14 cellular contexts compared by ENCODE assay signal in genomic region chr1:94646151-94646643, GRCh38.
DNase-seq lines count a peak whose midpoint lies in the region; ATAC-seq and TF ChIP-seq lines count a peak whose summit lies in the region.
"Had no signal": no experiment of that assay in that cellular context is flagged by ENCODE, and none has a peak within 500 bp of the region (broad histone marks: within the 10 kb centered on the region; RNA-seq: fewer than 3 reads in every experiment).

No MANE protein-coding gene starts in this region.

- intact Hi-C loops in IMR-90 (cut with micrococcal nuclease): loop anchor here (1.0 to 5.0 kb wide), 3 partner anchors 66 to 156 kb away; no protein-coding TSS in a partner anchor
- intact Hi-C loops in left lung (cut with DNase I): no loop called here

- H4K8ac ChIP-seq in IMR-90 (ENCODE audit: low read depth in 2 of 2, low read length in 2 of 2): peak overlapping the region; percentile 97 to 100

- DNase-seq in AG20443 (ENCODE audit: low spot score) (peak; percentile 72), IMR-90 (peak; percentile 86), brain microvascular endothelial cell (peak; percentile 73), left lung (no peak), SK-N-SH (no peak)
- DNase-seq in stimulated activated naive CD4-positive, alpha-beta T cell treated with Interleukin-2 at 50 U/mL for 16 hours (lab: John Stamatoyannopoulos, UW): no peak
- DNase-seq: activated CD4-positive, alpha-beta T cell treated with anti-CD3 and anti-CD28 coated beads for 1 hour; midbrain; NCI-H2107; stimulated activated CD4-positive, alpha-beta T cell treated with anti-CD3 and anti-CD28 coated beads, Interleukin-4, amount 100 ng/mL, for 1 hour; stimulated activated naive CD4-positive, alpha-beta T cell had no signal

- no peak for TF ChIP-seq RAD21 in IMR-90 (IDR thresholded peaks at IDR 0.05; ENCODE audit: low read length)
- no peak for TF ChIP-seq RAD21 in SK-N-SH (IDR thresholded peaks at IDR 0.05; ENCODE audit: low read length)

- H3K23ac ChIP-seq in IMR-90 (ENCODE audit: low read depth, low read length): peak overlapping the region; percentile 96

- H3K9me1 ChIP-seq in IMR-90 (ENCODE audit: insufficient read depth, low read length): peaks cover 24% of the 10 kb centered on the region

- CTCF ChIA-PET in IMR-90 (lab: Yijun Ruan, JAX) (interaction anchor here (0.7 to 1.2 kb wide), 3 partner anchors 42 to 124 kb away, joined by 3 read pairs; no protein-coding TSS in a partner anchor), SK-N-SH (lab: Yijun Ruan, JAX) (no interaction called here)

- peak overlapping the region; percentile 100 for H4K91ac ChIP-seq in IMR-90 (ENCODE audit: insufficient read depth, low read depth, low read length)

- TF ChIP-seq POLR2A in IMR-90 (IDR thresholded peaks at IDR 0.05; ENCODE audit: low read depth, low read length): no peak

- TF ChIP-seq EP300 in SK-N-SH (IDR thresholded peaks at IDR 0.05; ENCODE audit: borderline replicate concordance in 1 of 2, low read depth in 1 of 2, low read length in 1 of 2): no peak

- peak overlapping the region; percentile 99 for H2BK15ac ChIP-seq in IMR-90 (ENCODE audit: low read depth, low read length)

- peak overlapping the region; percentile 81 for H2AK9ac ChIP-seq in IMR-90 (replicated peaks; ENCODE audit: low read depth, low read length, poor library complexity)

- no peaks in the 10 kb centered on the region for H3K9me3 ChIP-seq in IMR-90 (ENCODE audit: control insufficient read depth, insufficient read depth, low read length)
- no peaks in the 10 kb centered on the region for H3K9me3 ChIP-seq in left lung
- no peaks in the 10 kb centered on the region for H3K9me3 ChIP-seq in SK-N-SH
- H3K9me3 ChIP-seq: BLaER1 treated with 17β-estradiol and CSF1 and Interleukin-3, amounts not matched to agents 10 nM and 100 nM had no signal

- no peaks in the 10 kb centered on the region for H3K79me2 ChIP-seq in SK-N-SH (ENCODE audit: insufficient read depth)

- in situ Hi-C loops in IMR-90 (cut with MboI; ENCODE audit: low sequenced_read_pairs): no loop called here
- in situ Hi-C loops in brain microvascular endothelial cell (cut with HindIII; ENCODE audit: low pct_ligation_motif_present, low sequenced_read_pairs): no loop called here

- peak overlapping the region; percentile 100 for H2BK5ac ChIP-seq in IMR-90 (ENCODE audit: low read depth, low read length, poor library complexity, severe bottlenecking)

- no peak for TF ChIP-seq CTCF in IMR-90 (conservative IDR thresholded peaks at IDR 0.05; ENCODE audit: low read depth, low read length)
- no peak for TF ChIP-seq CTCF in brain microvascular endothelial cell (IDR thresholded peaks at IDR 0.05; ENCODE audit: low read depth, low read length, missing control alignments)
- no peak for TF ChIP-seq CTCF in left lung (IDR thresholded peaks at IDR 0.05)
- no peak for TF ChIP-seq CTCF in SK-N-SH (IDR thresholded peaks at IDR 0.05)

- no CpG with 5 or more reads among the region's 4 CpGs for WGBS in IMR-90 (ENCODE audit: extremely low coverage in 2 of 2, insufficient read length in 1 of 2), 2 experiments
- 83% methylated on average over 4 of the region's 4 CpGs for WGBS in SK-N-SH (ENCODE audit: low lambda C conversion rate)

- H2BK120ac ChIP-seq in IMR-90 (ENCODE audit: low read depth, low read length): peak overlapping the region; percentile 100

- H3K36me3 ChIP-seq in IMR-90 (ENCODE audit: control insufficient read depth, insufficient read depth, low read length) (no peaks in the 10 kb centered on the region), brain microvascular endothelial cell (replicated peaks) (no peaks in the 10 kb centered on the region), left lung (no peaks in the 10 kb centered on the region), SK-N-SH (replicated peaks in 1 of 2; ENCODE audit: control insufficient read depth in 1 of 2, insufficient read depth in 2 of 2, low read length in 1 of 2) (no peaks in the 10 kb centered on the region)
- H3K36me3 ChIP-seq: BLaER1 treated with 17β-estradiol and CSF1 and Interleukin-3, amounts not matched to agents 10 nM and 100 nM had no signal

- peak overlapping the region; percentile 99 for H2BK20ac ChIP-seq in IMR-90 (ENCODE audit: low read depth, low read length)

- H3K18ac ChIP-seq in IMR-90 (ENCODE audit: low read depth, low read length): peak overlapping the region; percentile 97

- H4K20me1 ChIP-seq in IMR-90 (ENCODE audit: insufficient read depth, low read length): no peaks in the 10 kb centered on the region
- H4K20me1 ChIP-seq in SK-N-SH (ENCODE audit: insufficient read depth): no peaks in the 10 kb centered on the region
- H4K20me1 ChIP-seq: BLaER1 treated with 17β-estradiol and CSF1 and Interleukin-3, amounts not matched to agents 10 nM and 100 nM had no signal

- peaks cover 0 to 23% of the 10 kb centered on the region in 2 experiments; a peak in 2 of 4 replicates for H3K79me1 ChIP-seq in IMR-90 (ENCODE audit: low read depth in 1 of 2, low read length in 2 of 2)

- H3K9ac ChIP-seq in IMR-90 (ENCODE audit: low read depth, low read length) (no peak overlapping the region), SK-N-SH (no peak overlapping the region)
- H3K9ac ChIP-seq: BLaER1 treated with 17β-estradiol and CSF1 and Interleukin-3, amounts not matched to agents 10 nM and 100 nM had no signal

- H2AFZ ChIP-seq in IMR-90 (replicated peaks; ENCODE audit: low read length, poor library complexity) (no peak overlapping the region), SK-N-SH (ENCODE audit: low read depth) (no peak overlapping the region)

- H3K27me3 ChIP-seq in IMR-90 (ENCODE audit: control insufficient read depth, insufficient read depth, low read length): no peaks in the 10 kb centered on the region
- H3K27me3 ChIP-seq in brain microvascular endothelial cell (replicated peaks): no peaks in the 10 kb centered on the region
- no peaks in the 10 kb centered on the region for H3K27me3 ChIP-seq in left lung
- no peaks in the 10 kb centered on the region for H3K27me3 ChIP-seq in SK-N-SH (ENCODE audit: insufficient read depth)
- H3K27me3 ChIP-seq: BLaER1 treated with 17β-estradiol and CSF1 and Interleukin-3, amounts not matched to agents 10 nM and 100 nM had no signal

- H3K14ac ChIP-seq in IMR-90 (replicated peaks; ENCODE audit: low read depth, low read length): peak overlapping the region; percentile 95

- no peak overlapping the region for H3K4me2 ChIP-seq in IMR-90 (ENCODE audit: low read depth, low read length)
- H3K4me2 ChIP-seq in SK-N-SH: no peak overlapping the region
- H3K4me2 ChIP-seq: BLaER1 treated with 17β-estradiol and CSF1 and Interleukin-3, amounts not matched to agents 10 nM and 100 nM had no signal

- H3F3A ChIP-seq in SK-N-SH (replicated peaks; ENCODE audit: insufficient read depth): no peaks in the 10 kb centered on the region

- peak overlapping the region; percentile 99 for H2AK5ac ChIP-seq in IMR-90 (ENCODE audit: low read depth, low read length)

- peak overlapping the region; percentile 99 for H3K27ac ChIP-seq in IMR-90 (ENCODE audit: insufficient read depth, low read length)
- peak overlapping the region; percentile 75 for H3K27ac ChIP-seq in brain microvascular endothelial cell
- H3K27ac ChIP-seq in left lung: no peak overlapping the region
- H3K27ac ChIP-seq in SK-N-SH (ENCODE audit: low read depth in 2 of 2, low read length in 1 of 2): no peak overlapping the region
- H3K27ac ChIP-seq: BLaER1 treated with 17β-estradiol and CSF1 and Interleukin-3, amounts not matched to agents 10 nM and 100 nM had no signal

- no TSS peak for BruUV-seq in IMR-90 (replicated peaks; lab: Mats Ljungman, UMichigan)

- H3K4ac ChIP-seq in IMR-90 (ENCODE audit: low read depth, low read length): peak overlapping the region; percentile 100

- peaks cover 24% of the 10 kb centered on the region for H3K4me1 ChIP-seq in IMR-90 (ENCODE audit: control insufficient read depth, insufficient read depth, low read length)
- H3K4me1 ChIP-seq in left lung: no peaks in the 10 kb centered on the region
- H3K4me1 ChIP-seq in SK-N-SH (ENCODE audit: control insufficient read depth in 1 of 2, insufficient read depth in 2 of 2, low read depth in 1 of 2, low read length in 1 of 2): peaks cover 0 to 2% of the 10 kb centered on the region in 2 experiments; a peak in 1 of 4 replicates
- H3K4me1 ChIP-seq: BLaER1 treated with 17β-estradiol and CSF1 and Interleukin-3, amounts not matched to agents 10 nM and 100 nM had no signal

- H4K5ac ChIP-seq in IMR-90 (ENCODE audit: low read depth, low read length): peak overlapping the region; percentile 97

- ATAC-seq in IMR-90 (ENCODE audit: low read depth) (peak; percentile 33), left lung (peak; percentile 17), GM18861 (IDR thresholded peaks at IDR 0.05; ENCODE audit: unreplicated experiment) (no peak), GM18873 (IDR thresholded peaks at IDR 0.05; ENCODE audit: low FRiP score, unreplicated experiment) (no peak)

- no peaks in the 10 kb centered on the region for H3K9me2 ChIP-seq in SK-N-SH

- dilution Hi-C loops in IMR-90 (cut with HindIII; ENCODE audit: low sequenced_read_pairs, unreplicated experiment): no loop called here

- H3K56ac ChIP-seq in IMR-90 (ENCODE audit: extremely low read depth, insufficient read depth, low read length): peak overlapping the region; percentile 99

- POLR2A ChIA-PET in IMR-90 (lab: Charles Lee; ENCODE audit: unreplicated experiment): interaction anchor here (0.9 to 1.6 kb wide), 3 partner anchors 23 to 105 kb away, joined by 4 to 12 read pairs (median 5); partner anchors contain the start of gene F3
- POLR2A ChIA-PET in SK-N-SH (lab: Yijun Ruan, JAX): no interaction called here

- H3K4me3 ChIP-seq in IMR-90 (ENCODE audit: insufficient read depth, low read depth, low read length) (no peak overlapping the region), brain microvascular endothelial cell (ENCODE audit: low read depth, low read length) (no peak overlapping the region), left lung (no peak overlapping the region), SK-N-SH (ENCODE audit: low read depth in 2 of 2, low read length in 1 of 2) (no peak overlapping the region)
- H3K4me3 ChIP-seq: BLaER1 treated with 17β-estradiol and CSF1 and Interleukin-3, amounts not matched to agents 10 nM and 100 nM had no signal

TF ChIP-seq in IMR-90, 13 proteins besides CTCF, POLR2A, EP300 and RAD21 (continues in another document):
- TF ChIP-seq CHD1 (IDR thresholded peaks at IDR 0.05; ENCODE audit: low read depth, low read length): no peak

TF ChIP-seq in SK-N-SH, 30 proteins besides CTCF, POLR2A, EP300 and RAD21 (continues in another document):
- TF ChIP-seq MXI1 (IDR thresholded peaks at IDR 0.05; ENCODE audit: low read depth, low read length) (no peak), NRF1 (IDR thresholded peaks at IDR 0.05; ENCODE audit: low read depth, low read length) (no peak), FOXJ3 (CRISPR knock-in tag; IDR thresholded peaks at IDR 0.05) (no peak), TEAD4 (IDR thresholded peaks at IDR 0.05; ENCODE audit: borderline replicate concordance, insufficient read depth) (no peak), CHD2 (IDR thresholded peaks at IDR 0.05; ENCODE audit: low read length, partially characterized antibody) (no peak)

Comparison
In these comparisons a context has a peak if more than half of its experiments do, and no peak if none do; other contexts are left out.
1. DNase-seq: peak in AG20443 (single experiment), IMR-90 (single experiment) and brain microvascular endothelial cell (single experiment); none in left lung (0 of 2), stimulated activated naive CD4-positive, alpha-beta T cell treated with Interleukin-2 at 50 U/mL for 16 hours (single experiment) and SK-N-SH (single experiment).
2. ATAC-seq: peak in IMR-90 (single experiment) and left lung (single experiment); none in GM18861 (single experiment) and GM18873 (single experiment).
3. H3K27ac ChIP-seq: peak in IMR-90 (single experiment) and brain microvascular endothelial cell (single experiment); none in left lung (0 of 2) and SK-N-SH (0 of 2).